8 cellular contexts compared by ENCODE assay signal in the genomic region with DNA sequence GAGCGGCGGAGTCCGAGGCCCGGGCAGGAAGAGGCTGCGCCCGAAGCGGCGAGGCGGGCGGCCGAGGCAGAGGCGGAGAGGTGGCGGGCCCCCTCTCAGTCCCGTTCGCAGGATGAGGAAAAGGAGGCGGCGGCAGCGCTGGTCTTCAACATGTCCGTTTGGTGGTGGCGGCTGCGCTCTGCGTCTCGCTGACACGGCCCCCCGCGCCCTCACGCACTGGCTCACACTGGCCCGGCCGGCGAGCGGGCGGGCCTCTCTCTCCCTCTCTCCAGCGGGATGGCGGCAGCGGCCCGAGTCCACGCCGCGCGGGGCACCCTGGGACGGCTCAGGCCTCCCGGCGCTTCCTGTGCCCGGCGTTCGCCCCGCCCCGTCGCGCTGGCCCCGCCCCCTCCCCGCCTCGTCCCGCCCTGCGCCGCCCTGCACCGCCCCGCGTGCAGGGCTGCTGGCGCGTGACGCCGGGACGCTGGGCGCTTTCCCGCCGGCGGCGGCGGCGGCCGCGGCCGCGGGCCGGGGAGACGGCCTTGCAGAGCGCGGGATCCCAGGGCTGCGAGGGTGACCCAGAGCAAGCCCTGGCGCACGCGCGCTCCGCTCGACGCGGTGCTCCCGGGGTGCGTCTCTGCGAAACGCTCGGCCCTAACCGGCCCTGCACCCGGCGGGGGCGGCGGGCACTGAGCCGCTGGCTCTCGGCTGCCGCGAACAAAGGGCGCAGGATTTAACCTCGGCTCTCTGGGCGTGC. TPM values are rescaled to one million over a fixed set of nuclear protein-coding genes. Genes with fewer than 3 reads are reported as not detected.
DNase-seq lines count a peak whose midpoint lies in the region; ATAC-seq and TF ChIP-seq lines count a peak whose summit lies in the region.

Gene SCAF4, minus strand, starts transcription at position 317 of the 736 bp plus-strand sequence. CDS start 426 bp downstream, outside the sequence.

- peak within 1 kb of the TSS; percentile 92 to 94 for H3K4me3 ChIP-seq in SK-N-SH (ENCODE audit: low read depth in 2 of 2, low read length in 1 of 2)
- peak within 1 kb of the TSS; percentile 87 for H3K4me3 ChIP-seq in osteoblast (ENCODE audit: insufficient read depth, low read length)

- POLR2A ChIA-PET in GM10248 (lab: Yijun Ruan, JAX) (no interaction called here), SK-N-SH (lab: Yijun Ruan, JAX) (no interaction called here)

- 0 out of 4 replicates have a peak, but pooled peaks of 1 of the 2 experiments have one; percentile 12 for TF ChIP-seq EP300 in SK-N-SH (IDR thresholded peaks at IDR 0.05; ENCODE audit: borderline replicate concordance in 1 of 2, low read depth in 1 of 2, low read length in 1 of 2)

- ATAC-seq in activated naive CD4-positive, alpha-beta T cell treated with anti-CD3 and anti-CD28 coated beads, Interleukin-2, amount 50 U/mL, for 72 hours, result peak; percentile 86 to 92

- H3K79me2 ChIP-seq in SK-N-SH (ENCODE audit: insufficient read depth), result peaks cover 48% of the 10 kb centered on the region
- peaks cover 47% of the 10 kb centered on the region for H3K79me2 ChIP-seq in osteoblast (ENCODE audit: insufficient read depth, low read length)

- H3K4me3 Mint-ChIP-seq in HFFc6, result no peak within 1 kb of the TSS; the same call in 1 of the 2 replicates

- H3K9ac ChIP-seq in SK-N-SH, result peak within 1 kb of the TSS; percentile 98

- peak within 1 kb of the TSS; percentile 86 for H3K27ac Mint-ChIP-seq in HFFc6
- peak within 1 kb of the TSS in 1 of 2 donors; percentile 53 for H3K27ac Mint-ChIP-seq in activated naive CD4-positive, alpha-beta T cell treated with anti-CD3 and anti-CD28 coated beads, Interleukin-2, amount 50 U/mL, for 72 hours

- peaks cover 2% of the 10 kb centered on the region; the same call in 1 of the 2 replicates for H3K27me3 Mint-ChIP-seq in HFFc6 (ENCODE audit: insufficient read depth)

- H3K27me3 ChIP-seq in SK-N-SH (ENCODE audit: insufficient read depth), result no peaks in the 10 kb centered on the region
- H3K27me3 ChIP-seq in osteoblast (ENCODE audit: insufficient read depth, low read length), result no peaks in the 10 kb centered on the region

- H3K4me1 Mint-ChIP-seq in HFFc6 (ENCODE audit: low read depth), result peaks cover 2% of the 10 kb centered on the region; the same call in 1 of the 2 replicates

- H3F3A ChIP-seq in SK-N-SH (replicated peaks; ENCODE audit: insufficient read depth), result peaks cover 4% of the 10 kb centered on the region

- H3K4me2 ChIP-seq in SK-N-SH (peak within 1 kb of the TSS; percentile 94), osteoblast (ENCODE audit: insufficient read depth, low read length) (peak within 1 kb of the TSS; percentile 87)

- no peaks in the 10 kb centered on the region; the same call in 1 of the 2 replicates for H3K36me3 Mint-ChIP-seq in HFFc6 (ENCODE audit: low read depth)
- H3K36me3 Mint-ChIP-seq in activated naive CD4-positive, alpha-beta T cell treated with anti-CD3 and anti-CD28 coated beads, Interleukin-2, amount 50 U/mL, for 72 hours, result no peaks in the 10 kb centered on the region

- peaks cover 39% of the 10 kb centered on the region for H4K20me1 ChIP-seq in SK-N-SH (ENCODE audit: insufficient read depth)
- peaks cover 31% of the 10 kb centered on the region for H4K20me1 ChIP-seq in osteoblast (ENCODE audit: insufficient read depth, low read length)

- DNase-seq in GM10248 (ENCODE audit: extremely low spot score) (peak; percentile 95), HFFc6 (peak; percentile 84), MV-4-11 (lab: John Stamatoyannopoulos, UW) (peak; percentile 74), SK-N-SH (peak; percentile 98), glomerular endothelial cell (ENCODE audit: extremely low read depth, low read depth, low spot score) (no peak), osteoblast (ENCODE audit: insufficient read length, low spot score, missing footprints) (peak; percentile 100)
- peak; percentile 73 to 85 for DNase-seq in activated naive CD4-positive, alpha-beta T cell treated with anti-CD3 and anti-CD28 coated beads, Interleukin-2, amount 50 U/mL, for 72 hours (ENCODE audit: low spot score in 2 of 2)

- H2AFZ ChIP-seq in SK-N-SH (ENCODE audit: low read depth) (peak within 1 kb of the TSS; percentile 66), osteoblast (ENCODE audit: low read length) (peak within 1 kb of the TSS; percentile 90)

- H3K4me1 ChIP-seq in SK-N-SH (ENCODE audit: control insufficient read depth in 1 of 2, insufficient read depth in 2 of 2, low read depth in 1 of 2, low read length in 1 of 2), result peaks cover 19 to 20% of the 10 kb centered on the region in 2 experiments; a peak in 3 of 4 replicates
- H3K4me1 ChIP-seq in osteoblast (ENCODE audit: insufficient read depth, low read length), result peaks cover 20% of the 10 kb centered on the region

- TF ChIP-seq CTCF in GM10248 (IDR thresholded peaks at IDR 0.05; ENCODE audit: control extremely low read depth, extremely low read depth, low read depth, missing control alignments) (no peak), HFFc6 (IDR thresholded peaks at IDR 0.05) (no peak), SK-N-SH (IDR thresholded peaks at IDR 0.05) (no peak), osteoblast (IDR thresholded peaks at IDR 0.05; ENCODE audit: extremely low read depth, low read depth, low read length) (no peak)

- no peaks in the 10 kb centered on the region for H3K9me2 ChIP-seq in SK-N-SH

- no peak for TF ChIP-seq RAD21 in SK-N-SH (IDR thresholded peaks at IDR 0.05; ENCODE audit: low read length)

- H3K27ac ChIP-seq in SK-N-SH (ENCODE audit: low read depth in 2 of 2, low read length in 1 of 2), result peak within 1 kb of the TSS; percentile 94 to 97
- peak within 1 kb of the TSS; percentile 74 for H3K27ac ChIP-seq in osteoblast (ENCODE audit: low read depth, low read length)
- H3K27ac ChIP-seq in temporal lobe (ENCODE audit: low read depth, low read length), result peak within 1 kb of the TSS; percentile 88

- 0% methylated on average over 7 of the region's 105 CpGs for WGBS in SK-N-SH (ENCODE audit: low lambda C conversion rate)

- CTCF ChIA-PET in GM10248 (lab: Yijun Ruan, JAX), result interaction anchor here (1.0 kb wide), 1 partner anchor 10 kb away, joined by 3 read pairs; no protein-coding TSS in a partner anchor
- CTCF ChIA-PET in SK-N-SH (lab: Yijun Ruan, JAX), result no interaction called here

- H3K36me3 ChIP-seq in SK-N-SH (replicated peaks in 1 of 2; ENCODE audit: control insufficient read depth in 1 of 2, insufficient read depth in 2 of 2, low read length in 1 of 2) (no peaks in the 10 kb centered on the region), osteoblast (ENCODE audit: insufficient read depth, low read length) (peaks cover 3% of the 10 kb centered on the region)

- H3K9me3 ChIP-seq in SK-N-SH (no peaks in the 10 kb centered on the region), osteoblast (ENCODE audit: low read depth, low read length) (no peaks in the 10 kb centered on the region)

- H3K9me3 Mint-ChIP-seq in HFFc6, result no peaks in the 10 kb centered on the region
- no peaks in the 10 kb centered on the region for H3K9me3 Mint-ChIP-seq in activated naive CD4-positive, alpha-beta T cell treated with anti-CD3 and anti-CD28 coated beads, Interleukin-2, amount 50 U/mL, for 72 hours

TF ChIP-seq in SK-N-SH, 30 proteins besides CTCF, POLR2A, EP300 and RAD21 (continues in another document):
- TF ChIP-seq JUND (IDR thresholded peaks at IDR 0.05) (no peak), GABPA (IDR thresholded peaks at IDR 0.05; ENCODE audit: low read depth) (peak; percentile 30; the same call in 1 of the 2 replicates), GATA2 (CRISPR knock-in tag; IDR thresholded peaks at IDR 0.05) (no peak), RCOR1 (IDR thresholded peaks at IDR 0.05; ENCODE audit: low read length) (no peak), USF1 (IDR thresholded peaks at IDR 0.05; ENCODE audit: borderline replicate concordance, low read depth) (no peak), FOXJ3 (CRISPR knock-in tag; IDR thresholded peaks at IDR 0.05) (no peak), RFX5 (IDR thresholded peaks at IDR 0.05; ENCODE audit: low read length) (no peak), POLR2AphosphoS5 (IDR thresholded peaks at IDR 0.05; ENCODE audit: low read depth, low read length) (peak; percentile 84), NRF1 (IDR thresholded peaks at IDR 0.05; ENCODE audit: low read depth, low read length) (peak; percentile 49; the same call in 1 of the 2 replicates), TEAD4 (IDR thresholded peaks at IDR 0.05; ENCODE audit: borderline replicate concordance, insufficient read depth) (no peak), FOSL2 (IDR thresholded peaks at IDR 0.05; ENCODE audit: borderline replicate concordance, low read depth) (no peak), EZH2phosphoT487 (IDR thresholded peaks at IDR 0.05; ENCODE audit: borderline replicate concordance, low read depth) (no peak), TCF12 (IDR thresholded peaks at IDR 0.05) (no peak)
- TF ChIP-seq, protein P1, sequence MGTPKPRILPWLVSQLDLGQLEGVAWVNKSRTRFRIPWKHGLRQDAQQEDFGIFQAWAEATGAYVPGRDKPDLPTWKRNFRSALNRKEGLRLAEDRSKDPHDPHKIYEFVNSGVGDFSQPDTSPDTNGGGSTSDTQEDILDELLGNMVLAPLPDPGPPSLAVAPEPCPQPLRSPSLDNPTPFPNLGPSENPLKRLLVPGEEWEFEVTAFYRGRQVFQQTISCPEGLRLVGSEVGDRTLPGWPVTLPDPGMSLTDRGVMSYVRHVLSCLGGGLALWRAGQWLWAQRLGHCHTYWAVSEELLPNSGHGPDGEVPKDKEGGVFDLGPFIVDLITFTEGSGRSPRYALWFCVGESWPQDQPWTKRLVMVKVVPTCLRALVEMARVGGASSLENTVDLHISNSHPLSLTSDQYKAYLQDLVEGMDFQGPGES (IDR thresholded peaks at IDR 0.05; ENCODE audit: low read depth, low read length), result no peak
- TF ChIP-seq, protein P2, sequence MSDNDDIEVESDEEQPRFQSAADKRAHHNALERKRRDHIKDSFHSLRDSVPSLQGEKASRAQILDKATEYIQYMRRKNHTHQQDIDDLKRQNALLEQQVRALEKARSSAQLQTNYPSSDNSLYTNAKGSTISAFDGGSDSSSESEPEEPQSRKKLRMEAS (IDR thresholded peaks at IDR 0.05; ENCODE audit: low read depth), result peak; percentile 29; the same call in 1 of the 2 replicates

RNA-seq across cellular contexts. Expression of gene SCAF4, which starts in this region (rescaled TPM):
- total RNA-seq in HFFc6 (2021; fragmentation: NEBNext Ultra II Directional; extraction: Animal tissue kit (Norgen Biotek cat#: 25700)), result 10 to 100 TPM; 21.8 to 28.4 (median 26.3) TPM
- polyA plus RNA-seq in SK-N-SH (2012; rRNA removed), result 5.7 and 8.5 TPM in 2 replicates
- 6.3 and 6.8 TPM in 2 replicates for polyA plus RNA-seq in SK-N-SH (2012; cell fraction: cytosol; rRNA removed)
- polyA plus RNA-seq in SK-N-SH (2012; cell fraction: nucleus; rRNA removed), result 26.9 and 33.1 TPM in 2 replicates
- 10 to 100 TPM; 41.9 to 43.9 TPM for total RNA-seq in activated naive CD4-positive, alpha-beta T cell treated with anti-CD3 and anti-CD28 coated beads, Interleukin-2, amount 50 U/mL, for 72 hours
- total RNA-seq in glomerular endothelial cell, result 10.8 and 22.1 TPM in 2 replicates
- total RNA-seq in osteoblast, result 7.6 and 10.9 TPM in 2 replicates
- 8.1 TPM for total RNA-seq in temporal lobe
